Comparison of ENCODE assay signal across 3 cellular contexts in the genomic region with DNA sequence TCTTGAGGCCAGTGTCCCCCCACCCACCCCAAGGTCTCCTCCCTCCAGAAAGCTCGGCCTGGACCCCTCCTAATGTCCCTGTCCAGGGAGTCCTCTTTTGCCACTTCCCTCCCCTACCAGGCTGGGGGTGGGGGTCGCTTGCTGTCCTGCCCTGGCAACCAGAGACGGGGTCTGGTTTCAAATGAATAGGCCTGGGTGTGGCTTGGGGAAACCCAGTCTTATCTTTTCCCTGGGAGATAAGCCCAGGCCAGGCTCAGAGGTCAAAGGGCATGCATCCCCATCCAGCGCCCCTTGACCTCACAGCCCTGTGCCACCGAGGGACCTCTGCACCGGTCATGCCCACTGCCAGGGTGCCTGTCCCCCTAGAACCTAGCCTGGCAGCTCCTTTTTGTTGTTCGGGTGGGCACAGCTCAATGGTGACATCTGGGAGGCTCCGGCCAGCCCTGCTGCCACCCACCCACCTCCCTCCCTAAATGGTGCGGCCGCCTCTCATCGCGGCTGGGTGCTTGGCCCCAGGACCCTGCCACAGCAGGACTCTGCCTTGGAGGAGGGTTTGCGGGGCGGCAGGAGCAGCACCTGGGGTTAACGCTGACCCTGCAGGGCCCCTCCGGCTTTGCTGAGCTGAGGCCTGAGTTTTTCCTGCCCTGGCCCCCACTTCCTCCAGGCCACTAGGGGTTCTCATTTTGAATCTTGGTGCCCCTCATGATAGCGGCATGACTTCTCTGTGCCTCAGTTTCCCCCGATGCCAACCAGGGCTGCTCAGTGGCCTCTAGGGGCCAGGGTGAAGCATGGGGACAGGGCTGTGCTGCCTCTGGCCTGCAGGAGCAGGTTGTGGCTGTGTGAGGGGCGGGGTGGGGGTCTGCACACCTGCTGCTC.
TF ChIP-seq lines count a peak whose summit lies in the region.

No MANE protein-coding gene starts in this region.

TF ChIP-seq in SK-N-SH, 30 proteins besides CTCF, POLR2A, EP300 and RAD21:
- TF ChIP-seq GATA2 (CRISPR knock-in tag; IDR thresholded peaks at IDR 0.05) (0 out of 2 replicates have a peak, but pooled peaks have one; percentile 4), MXI1 (IDR thresholded peaks at IDR 0.05; ENCODE audit: low read depth, low read length) (no peak)
- TF ChIP-seq, protein P1, sequence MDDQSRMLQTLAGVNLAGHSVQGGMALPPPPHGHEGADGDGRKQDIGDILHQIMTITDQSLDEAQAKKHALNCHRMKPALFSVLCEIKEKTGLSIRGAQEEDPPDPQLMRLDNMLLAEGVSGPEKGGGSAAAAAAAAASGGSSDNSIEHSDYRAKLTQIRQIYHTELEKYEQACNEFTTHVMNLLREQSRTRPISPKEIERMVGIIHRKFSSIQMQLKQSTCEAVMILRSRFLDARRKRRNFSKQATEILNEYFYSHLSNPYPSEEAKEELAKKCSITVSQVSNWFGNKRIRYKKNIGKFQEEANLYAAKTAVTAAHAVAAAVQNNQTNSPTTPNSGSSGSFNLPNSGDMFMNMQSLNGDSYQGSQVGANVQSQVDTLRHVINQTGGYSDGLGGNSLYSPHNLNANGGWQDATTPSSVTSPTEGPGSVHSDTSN (IDR thresholded peaks at IDR 0.05) = no peak
TF ChIP-seq in SK-N-SH: peak in this region for 1.

TF ChIP-seq in SK-N-SH treated with all-trans-retinoic acid at 6 μM for 48 hours, 23 proteins besides CTCF, POLR2A, EP300 and RAD21:
- TF ChIP-seq BACH2 (CRISPR knock-in tag; IDR thresholded peaks at IDR 0.05; ENCODE audit: borderline replicate concordance) = no peak
- no peak for TF ChIP-seq ZFP3 (CRISPR knock-in tag; IDR thresholded peaks at IDR 0.05)
- TF ChIP-seq ZNF565 (CRISPR knock-in tag; conservative IDR thresholded peaks at IDR 0.05; ENCODE audit: low read depth) = no peak
- TF ChIP-seq, protein P2, sequence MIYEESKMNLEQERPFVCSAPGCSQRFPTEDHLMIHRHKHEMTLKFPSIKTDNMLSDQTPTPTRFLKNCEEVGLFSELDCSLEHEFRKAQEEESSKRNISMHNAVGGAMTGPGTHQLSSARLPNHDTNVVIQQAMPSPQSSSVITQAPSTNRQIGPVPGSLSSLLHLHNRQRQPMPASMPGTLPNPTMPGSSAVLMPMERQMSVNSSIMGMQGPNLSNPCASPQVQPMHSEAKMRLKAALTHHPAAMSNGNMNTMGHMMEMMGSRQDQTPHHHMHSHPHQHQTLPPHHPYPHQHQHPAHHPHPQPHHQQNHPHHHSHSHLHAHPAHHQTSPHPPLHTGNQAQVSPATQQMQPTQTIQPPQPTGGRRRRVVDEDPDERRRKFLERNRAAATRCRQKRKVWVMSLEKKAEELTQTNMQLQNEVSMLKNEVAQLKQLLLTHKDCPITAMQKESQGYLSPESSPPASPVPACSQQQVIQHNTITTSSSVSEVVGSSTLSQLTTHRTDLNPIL (CRISPR knock-in tag; IDR thresholded peaks at IDR 0.05; ENCODE audit: low read depth) = no peak

TF ChIP-seq in K562, 482 proteins besides CTCF, POLR2A, EP300 and RAD21 (continues in another document):
- TF ChIP-seq NR1H2 (CRISPR knock-in tag; IDR thresholded peaks at IDR 0.05) (no peak), EP400 (IDR thresholded peaks at IDR 0.05) (no peak), MYNN (IDR thresholded peaks at IDR 0.05) (peak; percentile 62; the same call in 1 of the 2 replicates), MYNN (CRISPR knock-in tag; IDR thresholded peaks at IDR 0.05) (no peak), ASH1L (IDR thresholded peaks at IDR 0.05; ENCODE audit: borderline replicate concordance, low read depth, partially characterized antibody) (no peak), DPF2 (IDR thresholded peaks at IDR 0.05) (peak; percentile 48), ZNF184 (CRISPR knock-in tag; IDR thresholded peaks at IDR 0.05) (no peak), ZBTB17 (CRISPR knock-in tag; IDR thresholded peaks at IDR 0.05) (no peak), ZNF583 (CRISPR knock-in tag; IDR thresholded peaks at IDR 0.05) (no peak), POLR2AphosphoS5 (IDR thresholded peaks at IDR 0.05; ENCODE audit: control insufficient read depth, insufficient read depth, low read depth, low read length) (peak; percentile 41; the same call in 1 of the 2 replicates), PHTF2 (CRISPR knock-in tag; IDR thresholded peaks at IDR 0.05) (no peak), HMGN3 (IDR thresholded peaks at IDR 0.05; ENCODE audit: borderline replicate concordance, extremely low read depth, insufficient read length, low read depth, low read length) (peak; percentile 19), HMG20A (CRISPR knock-in tag; conservative IDR thresholded peaks at IDR 0.05) (no peak), ZNF224 (CRISPR knock-in tag; IDR thresholded peaks at IDR 0.05) (no peak), FOSL1 (tag; conservative IDR thresholded peaks at IDR 0.05) (no peak), BCOR (IDR thresholded peaks at IDR 0.05) (peak; percentile 35; the same call in 1 of the 2 replicates), NR2F6 (CRISPR knock-in tag; IDR thresholded peaks at IDR 0.05) (peak; percentile 78; the same call in 1 of the 2 replicates), POLR2G (IDR thresholded peaks at IDR 0.05; ENCODE audit: low read depth, low read length) (peak; percentile 32; the same call in 1 of the 2 replicates), NR2C2 (CRISPR knock-in tag; IDR thresholded peaks at IDR 0.05) (peak; percentile 73), NR2C2 (tag; IDR thresholded peaks at IDR 0.05) (peak; percentile 96), CBX3 (IDR thresholded peaks at IDR 0.05; ENCODE audit: borderline replicate concordance in 1 of 2, low read length in 2 of 2) (no peak), RBFOX2 (IDR thresholded peaks at IDR 0.05; ENCODE audit: low read depth, low read length) (peak; percentile 31; the same call in 1 of the 2 replicates), ZNF551 (CRISPR knock-in tag; IDR thresholded peaks at IDR 0.05) (no peak), HIVEP1 (CRISPR knock-in tag; IDR thresholded peaks at IDR 0.05) (0 out of 2 replicates have a peak, but pooled peaks have one; percentile 38), CREM (IDR thresholded peaks at IDR 0.05; ENCODE audit: low read depth) (0 out of 2 replicates have a peak, but pooled peaks have one; percentile 5), ETS2 (tag; IDR thresholded peaks at IDR 0.05; ENCODE audit: borderline replicate concordance, poor library complexity, severe bottlenecking) (no peak), NR2C1 (IDR thresholded peaks at IDR 0.05) (peak; percentile 90), NR2C1 (tag; IDR thresholded peaks at IDR 0.05) (peak; percentile 96)
- TF ChIP-seq, protein P3, sequence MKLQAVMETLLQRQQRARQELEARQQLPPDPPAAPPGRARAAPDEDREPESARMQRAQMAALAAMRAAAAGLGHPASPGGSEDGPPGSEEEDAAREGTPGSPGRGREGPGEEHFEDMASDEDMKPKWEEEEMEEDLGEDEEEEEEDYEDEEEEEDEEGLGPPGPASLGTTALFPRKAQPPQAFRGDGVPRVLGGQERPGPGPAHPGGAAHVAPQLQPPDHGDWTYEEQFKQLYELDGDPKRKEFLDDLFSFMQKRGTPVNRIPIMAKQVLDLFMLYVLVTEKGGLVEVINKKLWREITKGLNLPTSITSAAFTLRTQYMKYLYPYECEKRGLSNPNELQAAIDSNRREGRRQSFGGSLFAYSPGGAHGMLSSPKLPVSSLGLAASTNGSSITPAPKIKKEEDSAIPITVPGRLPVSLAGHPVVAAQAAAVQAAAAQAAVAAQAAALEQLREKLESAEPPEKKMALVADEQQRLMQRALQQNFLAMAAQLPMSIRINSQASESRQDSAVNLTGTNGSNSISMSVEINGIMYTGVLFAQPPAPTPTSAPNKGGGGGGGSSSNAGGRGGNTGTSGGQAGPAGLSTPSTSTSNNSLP (IDR thresholded peaks at IDR 0.05; ENCODE audit: borderline replicate concordance, low read depth, low read length) = no peak
- TF ChIP-seq, protein P4, sequence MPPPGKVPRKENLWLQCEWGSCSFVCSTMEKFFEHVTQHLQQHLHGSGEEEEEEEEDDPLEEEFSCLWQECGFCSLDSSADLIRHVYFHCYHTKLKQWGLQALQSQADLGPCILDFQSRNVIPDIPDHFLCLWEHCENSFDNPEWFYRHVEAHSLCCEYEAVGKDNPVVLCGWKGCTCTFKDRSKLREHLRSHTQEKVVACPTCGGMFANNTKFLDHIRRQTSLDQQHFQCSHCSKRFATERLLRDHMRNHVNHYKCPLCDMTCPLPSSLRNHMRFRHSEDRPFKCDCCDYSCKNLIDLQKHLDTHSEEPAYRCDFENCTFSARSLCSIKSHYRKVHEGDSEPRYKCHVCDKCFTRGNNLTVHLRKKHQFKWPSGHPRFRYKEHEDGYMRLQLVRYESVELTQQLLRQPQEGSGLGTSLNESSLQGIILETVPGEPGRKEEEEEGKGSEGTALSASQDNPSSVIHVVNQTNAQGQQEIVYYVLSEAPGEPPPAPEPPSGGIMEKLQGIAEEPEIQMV (tag; conservative IDR thresholded peaks at IDR 0.05; ENCODE audit: low read depth) = no peak
- TF ChIP-seq, protein P5, sequence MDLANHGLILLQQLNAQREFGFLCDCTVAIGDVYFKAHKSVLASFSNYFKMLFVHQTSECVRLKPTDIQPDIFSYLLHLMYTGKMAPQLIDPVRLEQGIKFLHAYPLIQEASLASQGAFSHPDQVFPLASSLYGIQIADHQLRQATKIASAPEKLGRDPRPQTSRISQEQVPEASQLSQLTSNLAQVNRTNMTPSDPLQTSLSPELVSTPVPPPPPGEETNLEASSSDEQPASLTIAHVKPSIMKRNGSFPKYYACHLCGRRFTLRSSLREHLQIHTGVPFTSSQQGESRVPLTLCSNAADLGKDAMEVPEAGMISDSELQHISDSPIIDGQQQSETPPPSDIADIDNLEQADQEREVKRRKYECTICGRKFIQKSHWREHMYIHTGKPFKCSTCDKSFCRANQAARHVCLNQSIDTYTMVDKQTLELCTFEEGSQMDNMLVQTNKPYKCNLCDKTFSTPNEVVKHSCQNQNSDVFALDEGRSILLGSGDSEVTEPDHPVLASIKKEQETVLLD (IDR thresholded peaks at IDR 0.05) = 0 out of 2 replicates have a peak, but pooled peaks have one; percentile 20
- TF ChIP-seq, protein P6, sequence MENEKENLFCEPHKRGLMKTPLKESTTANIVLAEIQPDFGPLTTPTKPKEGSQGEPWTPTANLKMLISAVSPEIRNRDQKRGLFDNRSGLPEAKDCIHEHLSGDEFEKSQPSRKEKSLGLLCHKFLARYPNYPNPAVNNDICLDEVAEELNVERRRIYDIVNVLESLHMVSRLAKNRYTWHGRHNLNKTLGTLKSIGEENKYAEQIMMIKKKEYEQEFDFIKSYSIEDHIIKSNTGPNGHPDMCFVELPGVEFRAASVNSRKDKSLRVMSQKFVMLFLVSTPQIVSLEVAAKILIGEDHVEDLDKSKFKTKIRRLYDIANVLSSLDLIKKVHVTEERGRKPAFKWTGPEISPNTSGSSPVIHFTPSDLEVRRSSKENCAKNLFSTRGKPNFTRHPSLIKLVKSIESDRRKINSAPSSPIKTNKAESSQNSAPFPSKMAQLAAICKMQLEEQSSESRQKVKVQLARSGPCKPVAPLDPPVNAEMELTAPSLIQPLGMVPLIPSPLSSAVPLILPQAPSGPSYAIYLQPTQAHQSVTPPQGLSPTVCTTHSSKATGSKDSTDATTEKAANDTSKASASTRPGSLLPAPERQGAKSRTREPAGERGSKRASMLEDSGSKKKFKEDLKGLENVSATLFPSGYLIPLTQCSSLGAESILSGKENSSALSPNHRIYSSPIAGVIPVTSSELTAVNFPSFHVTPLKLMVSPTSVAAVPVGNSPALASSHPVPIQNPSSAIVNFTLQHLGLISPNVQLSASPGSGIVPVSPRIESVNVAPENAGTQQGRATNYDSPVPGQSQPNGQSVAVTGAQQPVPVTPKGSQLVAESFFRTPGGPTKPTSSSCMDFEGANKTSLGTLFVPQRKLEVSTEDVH (IDR thresholded peaks at IDR 0.05; ENCODE audit: low read depth, partially characterized antibody) = peak; percentile 27
